Comparison of ENCODE assay signal across 11 cellular contexts in the genomic region with DNA sequence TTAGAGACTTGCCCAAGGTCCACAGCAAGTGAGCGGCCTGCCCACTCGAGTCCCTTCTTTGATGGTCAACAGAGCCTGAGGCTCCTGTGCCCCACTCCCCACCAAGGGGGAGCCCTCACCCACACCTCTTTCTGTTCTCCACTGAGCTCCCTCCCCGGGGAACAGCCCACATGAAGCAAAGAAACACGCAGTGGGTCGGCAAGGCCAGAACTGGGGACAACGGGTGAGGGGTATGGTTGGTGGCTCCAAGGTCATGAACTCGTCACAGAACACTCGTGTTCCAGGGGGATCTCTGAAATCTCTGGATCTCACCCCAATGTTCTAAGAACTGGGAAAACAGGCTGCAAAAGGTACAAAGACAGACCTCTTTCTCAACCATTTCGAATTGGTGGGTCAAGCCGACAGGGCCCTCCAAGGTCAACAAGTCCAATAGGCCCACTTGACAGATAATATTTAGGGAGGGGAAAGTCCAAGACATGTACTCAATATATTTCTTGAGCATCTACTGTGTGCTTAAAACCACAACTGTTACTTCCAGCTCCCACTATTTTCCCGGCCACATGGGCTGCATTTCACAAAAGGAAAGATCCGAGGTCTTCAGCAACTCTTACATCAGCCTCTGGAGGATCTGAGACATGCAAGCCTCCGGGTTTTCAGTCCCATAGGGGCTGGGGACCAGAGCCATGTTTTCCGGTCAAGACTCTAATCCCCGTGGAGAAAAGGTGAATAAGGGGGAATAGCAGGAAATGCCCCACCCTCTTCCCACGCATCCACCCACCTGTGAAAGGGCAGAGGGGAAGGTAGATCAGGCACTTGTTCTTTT. TPM values are rescaled to one million over a fixed set of nuclear protein-coding genes. Genes with fewer than 3 reads are reported as not detected.
DNase-seq lines count a peak whose midpoint lies in the region; ATAC-seq lines count a peak whose summit lies in the region.
"Had no signal": no experiment of that assay in that cellular context is flagged by ENCODE, and none has a peak within 500 bp of the region (broad histone marks: within the 10 kb centered on the region; RNA-seq: fewer than 3 reads in every experiment).

No MANE protein-coding gene starts in this region.

- peaks cover 10% of the 10 kb centered on the region for H3K27me3 Mint-ChIP-seq in activated naive CD8-positive, alpha-beta T cell
- H3K27me3 Mint-ChIP-seq in activated naive CD8-positive, alpha-beta T cell treated with anti-CD3 and anti-CD28 coated beads, Interleukin-2, amount 50 U/mL, for 24 hours = peaks cover 32% of the 10 kb centered on the region
- H3K27me3 Mint-ChIP-seq in activated T-cell treated with anti-CD3 and anti-CD28 coated beads, Interleukin-2, amount 50 U/mL, for 72 hours (ENCODE audit: low read depth) = peaks cover 12% of the 10 kb centered on the region
- peaks cover 35 to 37% of the 10 kb centered on the region in 2 donors for H3K27me3 Mint-ChIP-seq in stimulated activated naive B cell treated with anti-CD40 and anti-IgM and Interleukin-4, amounts not matched to agents 10 μg/mL and 1 μg/mL and 100 μg/mL, for 72 hours

- no peaks in the 10 kb centered on the region for H3K9me3 Mint-ChIP-seq in activated naive CD8-positive, alpha-beta T cell (ENCODE audit: low read depth)
- no peaks in the 10 kb centered on the region for H3K9me3 Mint-ChIP-seq in activated naive CD8-positive, alpha-beta T cell treated with anti-CD3 and anti-CD28 coated beads, Interleukin-2, amount 50 U/mL, for 24 hours
- H3K9me3 Mint-ChIP-seq in activated T-cell treated with anti-CD3 and anti-CD28 coated beads, Interleukin-2, amount 50 U/mL, for 72 hours = no peaks in the 10 kb centered on the region
- no peaks in the 10 kb centered on the region for H3K9me3 Mint-ChIP-seq in stimulated activated naive B cell treated with anti-CD40 and anti-IgM and Interleukin-4, amounts not matched to agents 10 μg/mL and 1 μg/mL and 100 μg/mL, for 72 hours

- H3K4me3 ChIP-seq in iPS-20b (ENCODE audit: low read length) = peak overlapping the region; percentile 85; the same call in 1 of the 2 replicates
- H3K4me3 ChIP-seq: ovary had no signal

- H3K36me3 ChIP-seq in iPS-20b (ENCODE audit: insufficient read depth, low read depth, low read length) = no peaks in the 10 kb centered on the region
- H3K36me3 ChIP-seq: ovary had no signal

- ATAC-seq in activated naive CD8-positive, alpha-beta T cell treated with anti-CD3 and anti-CD28 coated beads, Interleukin-2, amount 50 U/mL, for 24 hours = no peak
- no peak for ATAC-seq in activated T-cell treated with anti-CD3 and anti-CD28 coated beads, Interleukin-2, amount 50 U/mL, for 72 hours (replicated peaks in 1 of 2)
- no peak for ATAC-seq in stimulated activated naive B cell treated with anti-CD40 and anti-IgM and Interleukin-4, amounts not matched to agents 10 μg/mL and 1 μg/mL and 100 μg/mL, for 72 hours (replicated peaks)
- ATAC-seq in GM21528 (IDR thresholded peaks at IDR 0.05; ENCODE audit: low FRiP score, unreplicated experiment) = no peak
- no peak for ATAC-seq in GM21576 (IDR thresholded peaks at IDR 0.05; ENCODE audit: unreplicated experiment)

- H3K9me3 ChIP-seq in iPS-20b (ENCODE audit: insufficient read depth, low read depth, low read length) = no peaks in the 10 kb centered on the region
- H3K9me3 ChIP-seq: ovary had no signal

- H3K27ac Mint-ChIP-seq in activated naive CD8-positive, alpha-beta T cell = no peak overlapping the region
- H3K27ac Mint-ChIP-seq in activated naive CD8-positive, alpha-beta T cell treated with anti-CD3 and anti-CD28 coated beads, Interleukin-2, amount 50 U/mL, for 24 hours = no peak overlapping the region
- H3K27ac Mint-ChIP-seq in activated T-cell treated with anti-CD3 and anti-CD28 coated beads, Interleukin-2, amount 50 U/mL, for 72 hours = no peak overlapping the region
- H3K27ac Mint-ChIP-seq in stimulated activated naive B cell treated with anti-CD40 and anti-IgM and Interleukin-4, amounts not matched to agents 10 μg/mL and 1 μg/mL and 100 μg/mL, for 72 hours = no peak overlapping the region

- H3K27me3 ChIP-seq in iPS-20b (ENCODE audit: insufficient read depth, low read length) = peaks cover 42% of the 10 kb centered on the region
- H3K27me3 ChIP-seq: ovary had no signal

- H3K4me3 Mint-ChIP-seq in activated naive CD8-positive, alpha-beta T cell = peak overlapping the region; percentile 63
- H3K4me3 Mint-ChIP-seq in activated naive CD8-positive, alpha-beta T cell treated with anti-CD3 and anti-CD28 coated beads, Interleukin-2, amount 50 U/mL, for 24 hours = no peak overlapping the region
- H3K4me3 Mint-ChIP-seq in activated T-cell treated with anti-CD3 and anti-CD28 coated beads, Interleukin-2, amount 50 U/mL, for 72 hours = peak overlapping the region; percentile 72 to 78
- peak overlapping the region; percentile 21 to 70 for H3K4me3 Mint-ChIP-seq in stimulated activated naive B cell treated with anti-CD40 and anti-IgM and Interleukin-4, amounts not matched to agents 10 μg/mL and 1 μg/mL and 100 μg/mL, for 72 hours

- peak overlapping the region; percentile 63; the same call in 1 of the 2 replicates for H3K9ac ChIP-seq in iPS-20b (ENCODE audit: low read depth, low read length)

- no peak for DNase-seq in activated naive CD8-positive, alpha-beta T cell treated with anti-CD3 and anti-CD28 coated beads, Interleukin-2, amount 50 U/mL, for 24 hours
- DNase-seq in activated T-cell treated with anti-CD3 and anti-CD28 coated beads, Interleukin-2, amount 50 U/mL, for 72 hours = no peak
- no peak for DNase-seq in stimulated activated naive B cell treated with anti-CD40 and anti-IgM and Interleukin-4, amounts not matched to agents 10 μg/mL and 1 μg/mL and 100 μg/mL, for 72 hours
- DNase-seq in occipital lobe (lab: John Stamatoyannopoulos, UW) = no peak
- DNase-seq: AML-193, NCI-H1048, ovary had no signal

- H3K36me3 Mint-ChIP-seq in activated naive CD8-positive, alpha-beta T cell = no peaks in the 10 kb centered on the region
- H3K36me3 Mint-ChIP-seq in activated naive CD8-positive, alpha-beta T cell treated with anti-CD3 and anti-CD28 coated beads, Interleukin-2, amount 50 U/mL, for 24 hours (ENCODE audit: low read depth) = no peaks in the 10 kb centered on the region
- H3K36me3 Mint-ChIP-seq in activated T-cell treated with anti-CD3 and anti-CD28 coated beads, Interleukin-2, amount 50 U/mL, for 72 hours (ENCODE audit: insufficient read depth in 2 of 2) = no peaks in the 10 kb centered on the region
- H3K36me3 Mint-ChIP-seq in stimulated activated naive B cell treated with anti-CD40 and anti-IgM and Interleukin-4, amounts not matched to agents 10 μg/mL and 1 μg/mL and 100 μg/mL, for 72 hours = no peaks in the 10 kb centered on the region

- 0 out of 2 replicates have a peak, but pooled peaks cover 4% of the 10 kb centered on the region for H3K4me1 ChIP-seq in iPS-20b (ENCODE audit: insufficient read depth, low read length)

- H3K27ac ChIP-seq in iPS-20b (ENCODE audit: low read length) = no peak overlapping the region
- H3K27ac ChIP-seq: ovary had no signal

- no peaks in the 10 kb centered on the region for H3K4me1 Mint-ChIP-seq in activated naive CD8-positive, alpha-beta T cell (ENCODE audit: low read depth)
- H3K4me1 Mint-ChIP-seq in activated naive CD8-positive, alpha-beta T cell treated with anti-CD3 and anti-CD28 coated beads, Interleukin-2, amount 50 U/mL, for 24 hours = peaks cover 9% of the 10 kb centered on the region
- peaks cover 10% of the 10 kb centered on the region for H3K4me1 Mint-ChIP-seq in activated T-cell treated with anti-CD3 and anti-CD28 coated beads, Interleukin-2, amount 50 U/mL, for 72 hours (ENCODE audit: low read depth)
- H3K4me1 Mint-ChIP-seq in stimulated activated naive B cell treated with anti-CD40 and anti-IgM and Interleukin-4, amounts not matched to agents 10 μg/mL and 1 μg/mL and 100 μg/mL, for 72 hours = peaks cover 17 to 29% of the 10 kb centered on the region in 2 donors

RNA-seq across cellular contexts. Expression of gene RAP1GAP, which starts 1.1 kb away (rescaled TPM):
- total RNA-seq in activated T-cell treated with anti-CD3 and anti-CD28 coated beads, Interleukin-2, amount 50 U/mL, for 72 hours = 1 to 10 TPM; 1.2 to 2.4 TPM
- 26.4 TPM for total RNA-seq in occipital lobe
